Comparison of ENCODE assay signal across 8 cellular contexts in genomic region chr10:63466168-63466935, GRCh38. TPM values are rescaled to one million over a fixed set of nuclear protein-coding genes. Genes with fewer than 3 reads are reported as not detected.
DNase-seq lines count a peak whose midpoint lies in the region; ATAC-seq and TF ChIP-seq lines count a peak whose summit lies in the region.

No MANE protein-coding gene starts in this region.

- H3K27me3 Mint-ChIP-seq in neural progenitor cell (ENCODE audit: insufficient read depth, low read depth) = peaks cover 2% of the 10 kb centered on the region

- H3K79me2 ChIP-seq in neural progenitor cell (ENCODE audit: low read depth) = peaks cover 90% of the 10 kb centered on the region

- peak; percentile 50 for DNase-seq in BE2C
- DNase-seq in NCI-H748 treated with DMSO at 0.1 percent for 48 hours (lab: John Stamatoyannopoulos, UW) = peak; percentile 55
- DNase-seq in activated gamma-delta T cell treated with anti-CD3 and anti-CD28 coated beads, Interleukin-2, amount 50 U/mL, for 16 hours (ENCODE audit: low read depth) = peak; percentile 8
- peak; percentile 79 for DNase-seq in neural progenitor cell (ENCODE audit: low spot score)
- peak in 1 of 2 donors; percentile 65 for DNase-seq in upper lobe of left lung

- TF ChIP-seq CTCF in BE2C (IDR thresholded peaks at IDR 0.05; ENCODE audit: low read depth, low read length) (no peak), gastroesophageal sphincter (IDR thresholded peaks at IDR 0.05) (peak in 1 of 4 experiments; percentile 2), neural progenitor cell (IDR thresholded peaks at IDR 0.05) (no peak), upper lobe of left lung (IDR thresholded peaks at IDR 0.05) (no peak)

- peaks cover 9% of the 10 kb centered on the region for H3K9me3 Mint-ChIP-seq in neural progenitor cell

- peak; percentile 20 to 34 for TF ChIP-seq POLR2A in gastroesophageal sphincter (IDR thresholded peaks at IDR 0.05)
- TF ChIP-seq POLR2A in upper lobe of left lung (IDR thresholded peaks at IDR 0.05) = peak in 2 of 4 donors; percentile 50 to 77

- H3K4me1 ChIP-seq in BE2C (0 out of 2 replicates have a peak, but pooled peaks cover 5% of the 10 kb centered on the region), gastroesophageal sphincter (peaks cover 0 to 52% (median 4%) of the 10 kb centered on the region in 3 donors), neural progenitor cell (peaks cover 22% of the 10 kb centered on the region), upper lobe of left lung (peaks cover 13 to 20% (median 16%) of the 10 kb centered on the region in 4 donors)

- H3K27ac ChIP-seq in gastroesophageal sphincter (peak overlapping the region; percentile 78 to 92 (median 90)), neural progenitor cell (peak overlapping the region; percentile 97), upper lobe of left lung (peak overlapping the region; percentile 90 to 97 (median 92))

- H3K36me3 Mint-ChIP-seq in neural progenitor cell = peaks cover 8% of the 10 kb centered on the region

- H3K27ac Mint-ChIP-seq in neural progenitor cell = peak overlapping the region; percentile 98

- peaks cover 27% of the 10 kb centered on the region for H3K4me1 Mint-ChIP-seq in neural progenitor cell

- 3% methylated on average over 17 to 21 of the region's 21 CpGs for WGBS in gastroesophageal sphincter (ENCODE audit: low coverage in 1 of 2), 2 donors
- 6 to 7% methylated on average over 18 to 21 of the region's 21 CpGs for WGBS in upper lobe of left lung, 2 donors

- peaks cover 36% of the 10 kb centered on the region for H3F3A ChIP-seq in neural progenitor cell (ENCODE audit: low read depth)

- peak overlapping the region; percentile 95 for H3K4me3 Mint-ChIP-seq in neural progenitor cell

- TF ChIP-seq EP300 in gastroesophageal sphincter (IDR thresholded peaks at IDR 0.05) (no peak), upper lobe of left lung (IDR thresholded peaks at IDR 0.05) (no peak)

- no peak overlapping the region for H3K9ac ChIP-seq in neural progenitor cell

- ATAC-seq in GM18909 (IDR thresholded peaks at IDR 0.05; ENCODE audit: poor library complexity, unreplicated experiment) (peak; percentile 35), HG03135 (IDR thresholded peaks at IDR 0.05; ENCODE audit: unreplicated experiment) (peak; percentile 30), gastroesophageal sphincter (peak; percentile 65), upper lobe of left lung (ENCODE audit: low FRiP score in 2 of 2) (peak; percentile 57 to 64)

- peaks cover 32% of the 10 kb centered on the region for H4K20me1 ChIP-seq in neural progenitor cell (ENCODE audit: low read depth)

- H3K4me2 ChIP-seq in neural progenitor cell = peak overlapping the region; percentile 83

- H2AFZ ChIP-seq in neural progenitor cell (replicated peaks) = peak overlapping the region; percentile 60

- H3K4me3 ChIP-seq in BE2C (ENCODE audit: low read depth, low read length) (peak overlapping the region; percentile 86), gastroesophageal sphincter (peak overlapping the region; percentile 76 to 79), neural progenitor cell (peak overlapping the region; percentile 95), upper lobe of left lung (peak overlapping the region; percentile 43 to 92 (median 66))

- H3K9me3 ChIP-seq in BE2C (no peaks in the 10 kb centered on the region), gastroesophageal sphincter (no peaks in the 10 kb centered on the region), neural progenitor cell (ENCODE audit: low read depth) (no peaks in the 10 kb centered on the region), upper lobe of left lung (no peaks in the 10 kb centered on the region)

- no peaks in the 10 kb centered on the region for H3K36me3 ChIP-seq in BE2C
- no peaks in the 10 kb centered on the region for H3K36me3 ChIP-seq in gastroesophageal sphincter
- no peaks in the 10 kb centered on the region for H3K36me3 ChIP-seq in neural progenitor cell
- H3K36me3 ChIP-seq in upper lobe of left lung = no peaks in the 10 kb centered on the region

- H3K27me3 ChIP-seq in BE2C (no peaks in the 10 kb centered on the region), gastroesophageal sphincter (no peaks in the 10 kb centered on the region), neural progenitor cell (no peaks in the 10 kb centered on the region), upper lobe of left lung (no peaks in the 10 kb centered on the region)

RNA-seq across cellular contexts. Expression of gene JMJD1C, which starts 0.6 kb away (rescaled TPM):
- 44.8 TPM for polyA plus RNA-seq in BE2C (2012; ENCODE audit: insufficient read depth, insufficient read length, low read depth)
- total RNA-seq in gastroesophageal sphincter (100 to 1,000 TPM in 2 of 4 donors, 10 to 100 TPM in 2; 76.2 to 150 (median 101) TPM), neural progenitor cell (ENCODE audit: low replicate concordance) (88.9 and 143 TPM in 2 replicates), upper lobe of left lung (100 to 1,000 TPM in 2 of 6 donors, 10 to 100 TPM in 4; 80.2 to 130 (median 94.2) TPM)

RNA-seq across cellular contexts. Expression of gene REEP3, which starts 54.8 kb away (rescaled TPM):
- polyA plus RNA-seq in BE2C (2012; ENCODE audit: insufficient read depth, insufficient read length, low read depth) = 9.2 TPM
- total RNA-seq in gastroesophageal sphincter (100 to 1,000 TPM in 2 of 4 donors, 10 to 100 TPM in 2; 86.1 to 129 (median 97.3) TPM), neural progenitor cell (ENCODE audit: low replicate concordance) (25.9 and 42.0 TPM in 2 replicates), upper lobe of left lung (10 to 100 TPM; 23.6 to 63.9 (median 41.8) TPM)
